ENCODE assay signal across 8 cellular contexts in genomic region chr9:79581794-79582193, GRCh38. TPM values are rescaled to one million over a fixed set of nuclear protein-coding genes. Genes with fewer than 3 reads are reported as not detected.
DNase-seq lines count a peak whose midpoint lies in the region; ATAC-seq, FAIRE-seq and TF ChIP-seq lines count a peak whose summit lies in the region.

No MANE protein-coding gene starts in this region.

- intact Hi-C loops in CD4-positive, alpha-beta T cell (cut with DNase I, micrococcal nuclease): loop anchor here in 1 of 2 experiments (1.0 kb wide), 1 partner anchor 10 kb away; the partner anchor contains the start of gene TLE4

- H3K27me3 ChIP-seq in CD4-positive, alpha-beta T cell (ENCODE audit: control insufficient read depth, insufficient read depth, low read length): no peaks in the 10 kb centered on the region

- TF ChIP-seq CTCF in CD4-positive, alpha-beta T cell (IDR thresholded peaks at IDR 0.05): no peak
- no peak for TF ChIP-seq CTCF in brain (conservative IDR thresholded peaks at IDR 0.05)

- CTCF ChIA-PET in CD4-positive, alpha-beta T cell (lab: Charles Lee): interaction anchor here (0.9 to 1.1 kb wide), 2 partner anchors 11 to 47 kb away, joined by 3 read pairs; no protein-coding TSS in a partner anchor

- peak in 6 of 10 experiments; percentile 6 to 32 (median 16) for DNase-seq in CD4-positive, alpha-beta T cell
- peak; percentile 61 for DNase-seq in RCC 7860 (ENCODE audit: low spot score)
- DNase-seq in natural killer cell treated with Interleukin-12 subunit alpha and Interleukin-12 subunit beta and Interleukin-15 and Interleukin-18, amount 100 ng/mL, for 72 hours (ENCODE audit: low spot score): no peak
- no peak for DNase-seq in stimulated activated naive B cell treated with anti-CD40 and anti-IgM and Interleukin-4, amounts not matched to agents 10 μg/mL and 1 μg/mL and 100 μg/mL, for 72 hours

- peak; percentile 76 for ATAC-seq in CD4-positive, alpha-beta T cell (ENCODE audit: poor library complexity)
- peak; percentile 22 to 52 for ATAC-seq in natural killer cell treated with Interleukin-12 subunit alpha and Interleukin-12 subunit beta and Interleukin-15 and Interleukin-18, amount 100 ng/mL, for 72 hours
- ATAC-seq in GM21515 (IDR thresholded peaks at IDR 0.05; ENCODE audit: unreplicated experiment) (no peak), HG02970 (IDR thresholded peaks at IDR 0.05; ENCODE audit: low FRiP score, unreplicated experiment) (no peak), GM19452 (IDR thresholded peaks at IDR 0.05; ENCODE audit: unreplicated experiment) (no peak)
- ATAC-seq in stimulated activated naive B cell treated with anti-CD40 and anti-IgM and Interleukin-4, amounts not matched to agents 10 μg/mL and 1 μg/mL and 100 μg/mL, for 72 hours (replicated peaks): no peak

- H3K4me1 Mint-ChIP-seq in CD4-positive, alpha-beta T cell (ENCODE audit: low read depth): peaks cover 86% of the 10 kb centered on the region
- peaks cover 81% of the 10 kb centered on the region for H3K4me1 Mint-ChIP-seq in brain
- H3K4me1 Mint-ChIP-seq in natural killer cell treated with Interleukin-12 subunit alpha and Interleukin-12 subunit beta and Interleukin-15 and Interleukin-18, amount 100 ng/mL, for 72 hours (ENCODE audit: low read depth in 2 of 2): peaks cover 63 to 67% of the 10 kb centered on the region in 2 donors
- peaks cover 50 to 81% of the 10 kb centered on the region in 2 donors for H3K4me1 Mint-ChIP-seq in stimulated activated naive B cell treated with anti-CD40 and anti-IgM and Interleukin-4, amounts not matched to agents 10 μg/mL and 1 μg/mL and 100 μg/mL, for 72 hours

- peak overlapping the region; percentile 18 for H3K27ac ChIP-seq in CD4-positive, alpha-beta T cell (ENCODE audit: low read depth, low read length)

- peak overlapping the region; percentile 52 for H3K4me3 Mint-ChIP-seq in CD4-positive, alpha-beta T cell
- peak overlapping the region in 4 of 5 experiments; percentile 5 to 35 (median 24) for H3K4me3 Mint-ChIP-seq in brain
- peak overlapping the region; percentile 61 for H3K4me3 Mint-ChIP-seq in natural killer cell treated with Interleukin-12 subunit alpha and Interleukin-12 subunit beta and Interleukin-15 and Interleukin-18, amount 100 ng/mL, for 72 hours
- H3K4me3 Mint-ChIP-seq in stimulated activated naive B cell treated with anti-CD40 and anti-IgM and Interleukin-4, amounts not matched to agents 10 μg/mL and 1 μg/mL and 100 μg/mL, for 72 hours: no peak overlapping the region

- FAIRE-seq in RCC 7860 (lab: Jason Lieb, UNC): no peak

- no peaks in the 10 kb centered on the region for H3K9me3 ChIP-seq in CD4-positive, alpha-beta T cell (ENCODE audit: control insufficient read depth, low read length)

- H3K27me3 Mint-ChIP-seq in CD4-positive, alpha-beta T cell: no peaks in the 10 kb centered on the region
- H3K27me3 Mint-ChIP-seq in brain: peaks cover 30% of the 10 kb centered on the region
- H3K27me3 Mint-ChIP-seq in natural killer cell treated with Interleukin-12 subunit alpha and Interleukin-12 subunit beta and Interleukin-15 and Interleukin-18, amount 100 ng/mL, for 72 hours: no peaks in the 10 kb centered on the region
- no peaks in the 10 kb centered on the region for H3K27me3 Mint-ChIP-seq in stimulated activated naive B cell treated with anti-CD40 and anti-IgM and Interleukin-4, amounts not matched to agents 10 μg/mL and 1 μg/mL and 100 μg/mL, for 72 hours

- H3K27ac Mint-ChIP-seq in CD4-positive, alpha-beta T cell: peak overlapping the region; percentile 73
- peak overlapping the region in 2 of 5 experiments; percentile 7 to 45 for H3K27ac Mint-ChIP-seq in brain
- peak overlapping the region; percentile 52 to 66 for H3K27ac Mint-ChIP-seq in natural killer cell treated with Interleukin-12 subunit alpha and Interleukin-12 subunit beta and Interleukin-15 and Interleukin-18, amount 100 ng/mL, for 72 hours
- no peak overlapping the region for H3K27ac Mint-ChIP-seq in stimulated activated naive B cell treated with anti-CD40 and anti-IgM and Interleukin-4, amounts not matched to agents 10 μg/mL and 1 μg/mL and 100 μg/mL, for 72 hours

- POLR2A ChIA-PET in CD4-positive, alpha-beta T cell (lab: Charles Lee): interaction anchor here (1.0 to 7.8 kb wide), 8 partner anchors 8 to 301 kb away, joined by 3 to 132 read pairs (median 4); partner anchors contain the start of gene TLE4

- no peaks in the 10 kb centered on the region for H3K9me3 Mint-ChIP-seq in CD4-positive, alpha-beta T cell
- H3K9me3 Mint-ChIP-seq in brain: peaks cover 0 to 2% (median 0%) of the 10 kb centered on the region in 5 experiments
- no peaks in the 10 kb centered on the region for H3K9me3 Mint-ChIP-seq in natural killer cell treated with Interleukin-12 subunit alpha and Interleukin-12 subunit beta and Interleukin-15 and Interleukin-18, amount 100 ng/mL, for 72 hours
- H3K9me3 Mint-ChIP-seq in stimulated activated naive B cell treated with anti-CD40 and anti-IgM and Interleukin-4, amounts not matched to agents 10 μg/mL and 1 μg/mL and 100 μg/mL, for 72 hours: no peaks in the 10 kb centered on the region

- peaks cover 14% of the 10 kb centered on the region for H3K36me3 Mint-ChIP-seq in CD4-positive, alpha-beta T cell (ENCODE audit: low read depth)
- peaks cover 57% of the 10 kb centered on the region for H3K36me3 Mint-ChIP-seq in brain
- peaks cover 8% of the 10 kb centered on the region for H3K36me3 Mint-ChIP-seq in natural killer cell treated with Interleukin-12 subunit alpha and Interleukin-12 subunit beta and Interleukin-15 and Interleukin-18, amount 100 ng/mL, for 72 hours
- peaks cover 40 to 61% of the 10 kb centered on the region in 2 donors for H3K36me3 Mint-ChIP-seq in stimulated activated naive B cell treated with anti-CD40 and anti-IgM and Interleukin-4, amounts not matched to agents 10 μg/mL and 1 μg/mL and 100 μg/mL, for 72 hours

RNA-seq across cellular contexts. Expression of gene TLE4, which starts 10.0 kb away (rescaled TPM):
- 100 to 1,000 TPM; 125 to 136 TPM for total RNA-seq in CD4-positive, alpha-beta T cell
- 24.9 TPM for polyA plus RNA-seq in brain (ENCODE audit: insufficient read depth, low read depth, low replicate concordance)
- total RNA-seq in natural killer cell treated with Interleukin-12 subunit alpha and Interleukin-12 subunit beta and Interleukin-15 and Interleukin-18, amount 100 ng/mL, for 72 hours: 10 to 100 TPM; 50.9 to 73.6 TPM

Comparison
In these comparisons a context has a peak if more than half of its experiments do, and no peak if none do; other contexts are left out.
1. ATAC-seq: peak in CD4-positive, alpha-beta T cell (single experiment) and natural killer cell treated with Interleukin-12 subunit alpha and Interleukin-12 subunit beta and Interleukin-15 and Interleukin-18, amount 100 ng/mL, for 72 hours (2 of 2); none in GM21515 (single experiment), stimulated activated naive B cell treated with anti-CD40 and anti-IgM and Interleukin-4, amounts not matched to agents 10 μg/mL and 1 μg/mL and 100 μg/mL, for 72 hours (0 of 2), HG02970 (single experiment) and GM19452 (single experiment).
2. DNase-seq: peak in CD4-positive, alpha-beta T cell (6 of 10) and RCC 7860 (single experiment); none in natural killer cell treated with Interleukin-12 subunit alpha and Interleukin-12 subunit beta and Interleukin-15 and Interleukin-18, amount 100 ng/mL, for 72 hours (single experiment) and stimulated activated naive B cell treated with anti-CD40 and anti-IgM and Interleukin-4, amounts not matched to agents 10 μg/mL and 1 μg/mL and 100 μg/mL, for 72 hours (single experiment).
3. H3K4me3 Mint-ChIP-seq: peak in CD4-positive, alpha-beta T cell (single experiment), brain (4 of 5) and natural killer cell treated with Interleukin-12 subunit alpha and Interleukin-12 subunit beta and Interleukin-15 and Interleukin-18, amount 100 ng/mL, for 72 hours (single experiment); none in stimulated activated naive B cell treated with anti-CD40 and anti-IgM and Interleukin-4, amounts not matched to agents 10 μg/mL and 1 μg/mL and 100 μg/mL, for 72 hours (0 of 2).